Comparison of ENCODE assay signal across 9 cellular contexts in the genomic region with DNA sequence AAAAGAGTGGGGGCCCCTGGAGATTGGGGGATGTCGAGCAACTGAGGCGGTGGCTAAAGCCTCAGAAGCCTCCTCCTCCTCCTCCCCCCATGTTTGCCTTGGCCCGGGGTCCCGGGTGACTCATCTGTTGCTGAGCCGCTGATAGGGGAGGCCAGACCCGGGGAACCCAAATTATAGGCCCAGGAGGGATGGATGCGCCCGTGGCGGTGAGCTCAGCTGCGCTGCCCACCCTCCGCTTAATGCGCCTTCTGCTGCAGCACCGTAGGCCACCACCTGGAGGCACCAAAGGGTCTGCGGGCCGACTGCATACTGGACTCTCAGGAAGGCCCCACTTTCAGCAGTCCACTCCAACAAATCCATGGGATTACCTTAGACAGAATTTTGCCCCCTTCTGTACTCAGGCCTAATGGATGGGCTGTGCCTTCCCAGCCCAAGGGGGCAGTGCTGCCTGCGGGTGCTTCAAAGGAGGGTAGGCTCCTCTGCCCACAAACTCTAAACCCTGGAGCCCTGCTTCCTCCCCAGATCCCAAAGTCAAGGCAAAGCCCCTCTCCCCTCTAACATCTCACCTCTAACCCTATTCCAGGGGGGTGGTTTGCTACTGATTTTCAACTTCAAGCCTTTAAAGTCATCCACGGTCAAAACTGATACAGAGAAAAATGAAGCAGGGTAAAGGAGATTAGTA. TPM values are rescaled to one million over a fixed set of nuclear protein-coding genes. Genes with fewer than 3 reads are reported as not detected.
A peak's percentile ranks its signal among the peaks of the same experiment; 100 is the strongest.
DNase-seq lines count a peak whose midpoint lies in the region; ATAC-seq, FAIRE-seq and TF ChIP-seq lines count a peak whose summit lies in the region.
"Had no signal": no experiment of that assay in that cellular context is flagged by ENCODE, and none has a peak within 500 bp of the region (broad histone marks: within the 10 kb centered on the region; RNA-seq: fewer than 3 reads in every experiment).

No MANE protein-coding gene starts in this region.

- H3K9me3 ChIP-seq in GM12878 (replicated peaks; ENCODE audit: control insufficient read depth, insufficient read depth, low read length) (no peaks in the 10 kb centered on the region), aorta (ENCODE audit: control insufficient read depth, low read length) (no peaks in the 10 kb centered on the region)

- TF ChIP-seq RAD21 in GM12878 (IDR thresholded peaks at IDR 0.05; ENCODE audit: insufficient read depth, low read depth, low read length), result peak; percentile 24; the same call in 1 of the 2 replicates

- no TSS peak for BruUV-seq in GM12878 (replicated peaks; lab: Mats Ljungman, UMichigan)

- H4K20me1 ChIP-seq in GM12878 (ENCODE audit: control insufficient read depth, insufficient read depth), result no peaks in the 10 kb centered on the region; the same call in 1 of the 2 replicates

- H3K9ac ChIP-seq in GM12878 (ENCODE audit: control insufficient read depth, insufficient read depth, low read length), result no peak overlapping the region

- no peak for FAIRE-seq in GM12878 (lab: Jason Lieb, UNC)

- no peak overlapping the region for H3K4me2 ChIP-seq in GM12878 (ENCODE audit: control insufficient read depth, insufficient read depth)

- TF ChIP-seq CTCF in GM12878 (IDR thresholded peaks at IDR 0.05 in 2 of 3, conservative IDR thresholded peaks at IDR 0.05 in 1 of 3; ENCODE audit: control insufficient read depth in 2 of 3, extremely low read depth in 1 of 3, insufficient read depth in 1 of 3, low read depth in 3 of 3, low read length in 3 of 3), result peak; percentile 53 to 79 (median 58)
- TF ChIP-seq CTCF in kidney epithelial cell (IDR thresholded peaks at IDR 0.05; ENCODE audit: insufficient read depth, low read length, poor library complexity, severe bottlenecking), result peak; percentile 71

- peaks cover 50% of the 10 kb centered on the region for H3K4me1 ChIP-seq in GM12878 (ENCODE audit: control insufficient read depth, insufficient read depth, low read length)
- H3K4me1 ChIP-seq in aorta (ENCODE audit: control insufficient read depth in 1 of 2, insufficient read depth in 2 of 2, low read length in 2 of 2), result no peaks in the 10 kb centered on the region

- RAD21 ChIA-PET in GM12878 (lab: Charles Lee; ENCODE audit: unreplicated experiment), result interaction anchor here (1.3 to 1.8 kb wide), 3 partner anchors 14 to 121 kb away, joined by 3 to 10 read pairs (median 4); no protein-coding TSS in a partner anchor

- SMC1A ChIA-PET in GM12878 (lab: Charles Lee; ENCODE audit: uncharacterized antibody, unreplicated experiment), result interaction anchor here (1.3 to 1.6 kb wide), 2 partner anchors 14 to 17 kb away, joined by 4 read pairs; a partner anchor contains a TSS

- DNase-seq in activated gamma-delta T cell (lab: John Stamatoyannopoulos, UW) (peak; percentile 16), activated gamma-delta T cell treated with Interleukin-2 at 50 U/mL for 16 hours (no peak), GM12878 (ENCODE audit: low read depth, low spot score) (no peak), kidney epithelial cell (ENCODE audit: low read depth) (no peak), aorta (peak; percentile 84 to 92), NCI-H2107 treated with DMSO at 0.1 percent for 48 hours (lab: John Stamatoyannopoulos, UW; ENCODE audit: unreplicated experiment) (no peak), NCI-H187 (lab: John Stamatoyannopoulos, UW) (no peak)

- no peak for TF ChIP-seq POLR2A in GM12878 (IDR thresholded peaks at IDR 0.05; ENCODE audit: low read depth, low read length)

- H2AFZ ChIP-seq in GM12878 (ENCODE audit: control insufficient read depth, low read depth, low read length), result no peak overlapping the region

- H3K79me2 ChIP-seq in GM12878 (ENCODE audit: control insufficient read depth, insufficient read depth, low read length), result no peaks in the 10 kb centered on the region

- CTCF ChIA-PET in GM12878 (lab: Yijun Ruan, JAX), result interaction anchor here (0.6 to 7.1 kb wide), 11 partner anchors 9 to 1250 kb away, joined by 3 to 65 read pairs (median 4); a partner anchor contains a TSS

- peak; percentile 51 for ATAC-seq in GM12878
- ATAC-seq in aorta (ENCODE audit: low FRiP score), result peak; percentile 78
- no peak for ATAC-seq in GM19397 (IDR thresholded peaks at IDR 0.05; ENCODE audit: unreplicated experiment)

- POLR2A ChIA-PET in GM12878 (lab: Charles Lee), result interaction anchor here (0.6 kb wide), 1 partner anchor 48 kb away, joined by 5 read pairs; no protein-coding TSS in a partner anchor

- 31% methylated on average over 17 of the region's 17 CpGs for WGBS in GM12878 (ENCODE audit: insufficient coverage, insufficient replicate concordance, low lambda C conversion rate, missing lambda C conversion rate)
- 20% methylated on average over 14 to 17 of the region's 17 CpGs for WGBS in aorta, 2 donors

- H3K27me3 ChIP-seq in GM12878 (replicated peaks in 1 of 2; ENCODE audit: control insufficient read depth in 2 of 2, insufficient read depth in 2 of 2, low read length in 1 of 2) (peaks cover 24 to 38% of the 10 kb centered on the region in 2 experiments), kidney epithelial cell (ENCODE audit: control insufficient read depth, insufficient read depth, low read length) (peaks cover 87% of the 10 kb centered on the region), aorta (ENCODE audit: control insufficient read depth in 1 of 2, insufficient read depth in 2 of 2, low read length in 1 of 2) (no peaks in the 10 kb centered on the region)

- no peak overlapping the region for H3K4me3 ChIP-seq in GM12878
- no peak overlapping the region for H3K4me3 ChIP-seq in kidney epithelial cell (ENCODE audit: low read depth, low read length)
- no peak overlapping the region for H3K4me3 ChIP-seq in aorta (ENCODE audit: low read length in 2 of 2)
- H3K4me3 ChIP-seq: SK-N-MC had no signal

- no peak for TF ChIP-seq EP300 in GM12878 (IDR thresholded peaks at IDR 0.05; ENCODE audit: borderline replicate concordance in 1 of 2, control insufficient read depth in 1 of 2, low read depth in 2 of 2, low read length in 2 of 2)

- H3K36me3 ChIP-seq in GM12878 (ENCODE audit: control insufficient read depth in 2 of 2, insufficient read depth in 2 of 2, low read length in 1 of 2), result no peaks in the 10 kb centered on the region
- H3K36me3 ChIP-seq in kidney epithelial cell (ENCODE audit: control insufficient read depth, insufficient read depth, low read length), result no peaks in the 10 kb centered on the region
- H3K36me3 ChIP-seq in aorta (ENCODE audit: control insufficient read depth in 1 of 2, insufficient read depth in 2 of 2, low read length in 1 of 2), result no peaks in the 10 kb centered on the region

- intact Hi-C loops in GM12878 (cut with micrococcal nuclease; ENCODE audit: unreplicated experiment) (no loop called here), aorta (cut with DNase I) (no loop called here)

- no peak overlapping the region for H3K27ac ChIP-seq in GM12878 (ENCODE audit: control insufficient read depth, insufficient read depth)
- H3K27ac ChIP-seq in aorta (ENCODE audit: low read depth in 1 of 2, low read length in 2 of 2), result no peak overlapping the region
- H3K27ac ChIP-seq: SK-N-MC had no signal

- in situ Hi-C loops in GM12878 (cut with MboI), result no loop called here

RNA-seq across cellular contexts. Expression of a gene that starts 2.6 kb away (rescaled TPM):
- total RNA-seq in GM12878 (2013; cell fraction: nucleolus; rRNA removed), result 2.5 and 2.8 TPM in 2 replicates
- total RNA-seq in GM12878 (2014; rRNA removed) (0.27 and 0.45 TPM in 2 replicates), GM12878 (2014; rRNA removed; fragmentation: Illumina TruSeq; extraction: Trizol) (0.27 and 0.37 TPM in 2 replicates), GM12878 (2021) (0.61 and 0.95 TPM in 2 replicates), kidney epithelial cell (not detected in 2 replicates), aorta (1 to 10 TPM in 1 of 2 donors, under 1 TPM in 1; 0.55 to 4.9 TPM)
- not detected for polyA plus RNA-seq in GM12878 (2011; ENCODE audit: low read depth)
- polyA plus RNA-seq in GM12878 (2011; rRNA removed) (1.1 and 1.5 TPM in 2 replicates), GM12878 (2014; fragmentation: Illumina TruSeq; extraction: Trizol) (0.16 and 0.22 TPM in 2 replicates), GM12878 (2014; fragmentation: Nextera tagmentation; extraction: Ambion mirVana) (under 1 TPM; 0.09 to 0.10 TPM), GM12878 (2014; rRNA removed) (0.70 and 0.73 TPM in 2 replicates), GM12878 (2016; fragmentation: Nextera tagmentation; extraction: Ambion mirVana) (under 1 TPM; 0.21 to 0.46 TPM), aorta (not detected)
- polyA plus RNA-seq in GM12878 (2011; cell fraction: cytosol; rRNA removed), result 1.5 and 1.9 TPM in 2 replicates
- polyA plus RNA-seq in GM12878 (2011; cell fraction: nucleus; rRNA removed), result 3.3 and 5.2 TPM in 2 replicates
- 0.10 and 0.19 TPM in 2 replicates for polyA plus RNA-seq in GM12878 (2012)
- polyA minus RNA-seq in GM12878 (2011; rRNA and poly(A)+ RNA removed), result 0.66 and 0.98 TPM in 2 replicates
- polyA minus RNA-seq in GM12878 (2011; cell fraction: cytosol; rRNA and poly(A)+ RNA removed), result 1.3 TPM in 1 of 2 replicates, not detected in the other
- polyA minus RNA-seq in GM12878 (2011; cell fraction: nucleus; rRNA and poly(A)+ RNA removed), result 1.6 and 1.8 TPM in 2 replicates

RNA-seq across cellular contexts. Expression of a gene that starts 4.0 kb away (rescaled TPM):
- not detected in 2 replicates for total RNA-seq in GM12878 (2013; cell fraction: nucleolus; rRNA removed)
- total RNA-seq in GM12878 (2014; rRNA removed) (not detected in 2 replicates), GM12878 (2014; rRNA removed; fragmentation: Illumina TruSeq; extraction: Trizol) (not detected in 2 replicates), GM12878 (2021) (not detected in 2 replicates), kidney epithelial cell (not detected in 2 replicates), aorta (not detected)
- not detected for polyA plus RNA-seq in GM12878 (2011; ENCODE audit: low read depth)
- polyA plus RNA-seq in GM12878 (2011; rRNA removed) (not detected in 2 replicates), GM12878 (2014; fragmentation: Illumina TruSeq; extraction: Trizol) (not detected in 2 replicates), GM12878 (2014; fragmentation: Nextera tagmentation; extraction: Ambion mirVana) (not detected), GM12878 (2014; rRNA removed) (not detected in 2 replicates), GM12878 (2016; fragmentation: Nextera tagmentation; extraction: Ambion mirVana) (not detected), aorta (not detected)
- 0.13 TPM in 1 of 2 replicates, not detected in the other for polyA plus RNA-seq in GM12878 (2011; cell fraction: cytosol; rRNA removed)
- 0.12 and 0.37 TPM in 2 replicates for polyA plus RNA-seq in GM12878 (2011; cell fraction: nucleus; rRNA removed)
- not detected in 2 replicates for polyA plus RNA-seq in GM12878 (2012)
- not detected in 2 replicates for polyA minus RNA-seq in GM12878 (2011; rRNA and poly(A)+ RNA removed)
- polyA minus RNA-seq in GM12878 (2011; cell fraction: cytosol; rRNA and poly(A)+ RNA removed), result not detected in 2 replicates
- polyA minus RNA-seq in GM12878 (2011; cell fraction: nucleus; rRNA and poly(A)+ RNA removed), result not detected in 2 replicates

RNA-seq across cellular contexts. Expression of a gene that starts 16.8 kb away (rescaled TPM):
- total RNA-seq in GM12878 (2013; cell fraction: nucleolus; rRNA removed), result 43.5 and 44.5 TPM in 2 replicates
- 59.2 and 60.3 TPM in 2 replicates for total RNA-seq in GM12878 (2014; rRNA removed)
- total RNA-seq in GM12878 (2014; rRNA removed; fragmentation: Illumina TruSeq; extraction: Trizol), result 50.3 and 50.4 TPM in 2 replicates
- 163 and 169 TPM in 2 replicates for total RNA-seq in GM12878 (2021)
- 52.8 TPM for polyA plus RNA-seq in GM12878 (2011; ENCODE audit: low read depth)
- 222 and 263 TPM in 2 replicates for polyA plus RNA-seq in GM12878 (2011; rRNA removed)
- 280 and 304 TPM in 2 replicates for polyA plus RNA-seq in GM12878 (2011; cell fraction: cytosol; rRNA removed)
- polyA plus RNA-seq in GM12878 (2011; cell fraction: nucleus; rRNA removed), result 114 and 134 TPM in 2 replicates
- polyA plus RNA-seq in GM12878 (2012), result 81.3 and 83.4 TPM in 2 replicates
- polyA plus RNA-seq in GM12878 (2014; fragmentation: Illumina TruSeq; extraction: Trizol), result 93.4 and 95.4 TPM in 2 replicates
- polyA plus RNA-seq in GM12878 (2014; fragmentation: Nextera tagmentation; extraction: Ambion mirVana), result 10 to 100 TPM in 1 of 2 experiments, 1 to 10 TPM in 1; 8.7 to 13.2 TPM
- 85.6 and 94.5 TPM in 2 replicates for polyA plus RNA-seq in GM12878 (2014; rRNA removed)
- 10 to 100 TPM; 67.2 to 81.5 TPM for polyA plus RNA-seq in GM12878 (2016; fragmentation: Nextera tagmentation; extraction: Ambion mirVana)
- polyA minus RNA-seq in GM12878 (2011; rRNA and poly(A)+ RNA removed), result 138 and 178 TPM in 2 replicates
- 35.9 and 43.8 TPM in 2 replicates for polyA minus RNA-seq in GM12878 (2011; cell fraction: cytosol; rRNA and poly(A)+ RNA removed)
- polyA minus RNA-seq in GM12878 (2011; cell fraction: nucleus; rRNA and poly(A)+ RNA removed), result 16.8 and 38.7 TPM in 2 replicates
- total RNA-seq in kidney epithelial cell, result 77.9 and 101 TPM in 2 replicates
- total RNA-seq in aorta, result 100 to 1,000 TPM; 153 to 155 TPM
- polyA plus RNA-seq in aorta, result 10 to 100 TPM; 65.3 to 65.5 TPM

RNA-seq across cellular contexts. Expression of a gene that starts 25.0 kb away (rescaled TPM):
- 3.6 and 4.6 TPM in 2 replicates for total RNA-seq in GM12878 (2013; cell fraction: nucleolus; rRNA removed)
- total RNA-seq in GM12878 (2014; rRNA removed) (9.6 and 11.4 TPM in 2 replicates), GM12878 (2014; rRNA removed; fragmentation: Illumina TruSeq; extraction: Trizol) (5.1 and 5.5 TPM in 2 replicates), GM12878 (2021) (11.5 and 13.4 TPM in 2 replicates), kidney epithelial cell (0.13 and 0.34 TPM in 2 replicates), aorta (under 1 TPM in 1 of 2 donors, not detected in 1; 0.10 TPM)
- 1.5 TPM for polyA plus RNA-seq in GM12878 (2011; ENCODE audit: low read depth)
- polyA plus RNA-seq in GM12878 (2011; rRNA removed) (1.5 and 2.0 TPM in 2 replicates), GM12878 (2014; fragmentation: Illumina TruSeq; extraction: Trizol) (3.0 and 6.1 TPM in 2 replicates), GM12878 (2014; fragmentation: Nextera tagmentation; extraction: Ambion mirVana) (under 1 TPM; 0.10 to 0.22 TPM), GM12878 (2014; rRNA removed) (7.4 and 10.1 TPM in 2 replicates), GM12878 (2016; fragmentation: Nextera tagmentation; extraction: Ambion mirVana) (1 to 10 TPM in 1 of 2 experiments, under 1 TPM in 1; 0.70 to 1.0 TPM), aorta (under 1 TPM in 1 of 2 donors, not detected in 1; 0.50 TPM)
- 2.1 and 2.6 TPM in 2 replicates for polyA plus RNA-seq in GM12878 (2011; cell fraction: cytosol; rRNA removed)
- 4.1 and 5.1 TPM in 2 replicates for polyA plus RNA-seq in GM12878 (2011; cell fraction: nucleus; rRNA removed)
- 2.3 and 2.7 TPM in 2 replicates for polyA plus RNA-seq in GM12878 (2012)
- 1.5 and 2.7 TPM in 2 replicates for polyA minus RNA-seq in GM12878 (2011; rRNA and poly(A)+ RNA removed)
- polyA minus RNA-seq in GM12878 (2011; cell fraction: cytosol; rRNA and poly(A)+ RNA removed), result 1.3 and 1.5 TPM in 2 replicates
- polyA minus RNA-seq in GM12878 (2011; cell fraction: nucleus; rRNA and poly(A)+ RNA removed), result 1.7 and 2.6 TPM in 2 replicates

RNA-seq across cellular contexts. Expression of a gene that starts 44.4 kb away (rescaled TPM):
- 25.8 and 31.4 TPM in 2 replicates for total RNA-seq in GM12878 (2013; cell fraction: nucleolus; rRNA removed)
- total RNA-seq in GM12878 (2014; rRNA removed) (49.5 and 58.1 TPM in 2 replicates), GM12878 (2014; rRNA removed; fragmentation: Illumina TruSeq; extraction: Trizol) (62.6 and 62.8 TPM in 2 replicates), GM12878 (2021) (43.7 and 46.4 TPM in 2 replicates), kidney epithelial cell (57.0 and 68.5 TPM in 2 replicates), aorta (10 to 100 TPM; 44.8 to 50.6 TPM)
- polyA plus RNA-seq in GM12878 (2011; ENCODE audit: low read depth), result 46.6 TPM
- polyA plus RNA-seq in GM12878 (2011; rRNA removed) (91.6 and 102 TPM in 2 replicates), GM12878 (2014; fragmentation: Illumina TruSeq; extraction: Trizol) (80.9 and 102 TPM in 2 replicates), GM12878 (2014; fragmentation: Nextera tagmentation; extraction: Ambion mirVana) (10 to 100 TPM; 61.5 to 70.9 TPM), GM12878 (2014; rRNA removed) (38.3 and 44.5 TPM in 2 replicates), GM12878 (2016; fragmentation: Nextera tagmentation; extraction: Ambion mirVana) (10 to 100 TPM; 58.5 to 60.3 TPM), aorta (10 to 100 TPM; 48.0 to 57.1 TPM)
- 68.6 and 71.3 TPM in 2 replicates for polyA plus RNA-seq in GM12878 (2011; cell fraction: cytosol; rRNA removed)
- 39.9 and 44.5 TPM in 2 replicates for polyA plus RNA-seq in GM12878 (2011; cell fraction: nucleus; rRNA removed)
- polyA plus RNA-seq in GM12878 (2012), result 35.3 and 41.2 TPM in 2 replicates
- 45.2 and 54.1 TPM in 2 replicates for polyA minus RNA-seq in GM12878 (2011; rRNA and poly(A)+ RNA removed)
- polyA minus RNA-seq in GM12878 (2011; cell fraction: cytosol; rRNA and poly(A)+ RNA removed), result 14.2 and 23.2 TPM in 2 replicates
- polyA minus RNA-seq in GM12878 (2011; cell fraction: nucleus; rRNA and poly(A)+ RNA removed), result 8.8 and 19.9 TPM in 2 replicates

Comparison
In these comparisons a context has a peak if more than half of its experiments do, and no peak if none do; other contexts are left out.
1. DNase-seq: peak in activated gamma-delta T cell (single experiment) and aorta (2 of 2); none in activated gamma-delta T cell treated with Interleukin-2 at 50 U/mL for 16 hours (single experiment), GM12878 (single experiment), kidney epithelial cell (single experiment), NCI-H2107 treated with DMSO at 0.1 percent for 48 hours (single experiment) and NCI-H187 (0 of 2).